Comparison of ENCODE assay signal across 1 cellular context in the genomic region with DNA sequence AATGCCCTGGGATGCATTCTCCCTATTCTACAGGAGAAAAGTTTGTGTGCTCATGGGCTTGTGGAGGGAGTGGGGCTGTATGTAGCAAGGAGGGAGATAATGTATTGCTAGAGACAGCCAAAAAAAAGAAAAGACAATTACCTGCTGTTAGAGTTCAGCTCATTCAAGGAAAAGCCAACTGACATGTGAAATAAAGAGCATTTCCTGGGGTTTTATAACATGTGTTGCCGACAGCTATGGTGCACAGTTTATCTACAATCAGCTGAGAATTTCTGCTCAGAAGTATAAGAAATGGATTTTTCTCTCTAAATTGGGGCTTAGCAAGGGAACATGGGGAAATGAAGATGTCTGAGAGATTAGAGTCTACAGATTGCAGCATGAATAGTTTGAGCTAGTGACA.
TF ChIP-seq lines count a peak whose summit lies in the region.

No MANE protein-coding gene starts in this region.

TF ChIP-seq in H1, 55 proteins besides CTCF, POLR2A, EP300 and RAD21:
- TF ChIP-seq E2F6 (IDR thresholded peaks at IDR 0.05): no peak
- TF ChIP-seq RFX5 (IDR thresholded peaks at IDR 0.05; ENCODE audit: borderline replicate concordance, low read depth, low read length): no peak
- TF ChIP-seq CHD1 (IDR thresholded peaks at IDR 0.05; ENCODE audit: low read depth, low read length): no peak
- TF ChIP-seq, protein P1, sequence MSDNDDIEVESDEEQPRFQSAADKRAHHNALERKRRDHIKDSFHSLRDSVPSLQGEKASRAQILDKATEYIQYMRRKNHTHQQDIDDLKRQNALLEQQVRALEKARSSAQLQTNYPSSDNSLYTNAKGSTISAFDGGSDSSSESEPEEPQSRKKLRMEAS (IDR thresholded peaks at IDR 0.05): no peak
- TF ChIP-seq HDAC6 (IDR thresholded peaks at IDR 0.05; ENCODE audit: low read depth, low read length): no peak
- TF ChIP-seq CHD2 (IDR thresholded peaks at IDR 0.05; ENCODE audit: low read length): no peak
- TF ChIP-seq POLR2AphosphoS5 (IDR thresholded peaks at IDR 0.05; ENCODE audit: low read depth, low read length): no peak
- TF ChIP-seq, protein P2, sequence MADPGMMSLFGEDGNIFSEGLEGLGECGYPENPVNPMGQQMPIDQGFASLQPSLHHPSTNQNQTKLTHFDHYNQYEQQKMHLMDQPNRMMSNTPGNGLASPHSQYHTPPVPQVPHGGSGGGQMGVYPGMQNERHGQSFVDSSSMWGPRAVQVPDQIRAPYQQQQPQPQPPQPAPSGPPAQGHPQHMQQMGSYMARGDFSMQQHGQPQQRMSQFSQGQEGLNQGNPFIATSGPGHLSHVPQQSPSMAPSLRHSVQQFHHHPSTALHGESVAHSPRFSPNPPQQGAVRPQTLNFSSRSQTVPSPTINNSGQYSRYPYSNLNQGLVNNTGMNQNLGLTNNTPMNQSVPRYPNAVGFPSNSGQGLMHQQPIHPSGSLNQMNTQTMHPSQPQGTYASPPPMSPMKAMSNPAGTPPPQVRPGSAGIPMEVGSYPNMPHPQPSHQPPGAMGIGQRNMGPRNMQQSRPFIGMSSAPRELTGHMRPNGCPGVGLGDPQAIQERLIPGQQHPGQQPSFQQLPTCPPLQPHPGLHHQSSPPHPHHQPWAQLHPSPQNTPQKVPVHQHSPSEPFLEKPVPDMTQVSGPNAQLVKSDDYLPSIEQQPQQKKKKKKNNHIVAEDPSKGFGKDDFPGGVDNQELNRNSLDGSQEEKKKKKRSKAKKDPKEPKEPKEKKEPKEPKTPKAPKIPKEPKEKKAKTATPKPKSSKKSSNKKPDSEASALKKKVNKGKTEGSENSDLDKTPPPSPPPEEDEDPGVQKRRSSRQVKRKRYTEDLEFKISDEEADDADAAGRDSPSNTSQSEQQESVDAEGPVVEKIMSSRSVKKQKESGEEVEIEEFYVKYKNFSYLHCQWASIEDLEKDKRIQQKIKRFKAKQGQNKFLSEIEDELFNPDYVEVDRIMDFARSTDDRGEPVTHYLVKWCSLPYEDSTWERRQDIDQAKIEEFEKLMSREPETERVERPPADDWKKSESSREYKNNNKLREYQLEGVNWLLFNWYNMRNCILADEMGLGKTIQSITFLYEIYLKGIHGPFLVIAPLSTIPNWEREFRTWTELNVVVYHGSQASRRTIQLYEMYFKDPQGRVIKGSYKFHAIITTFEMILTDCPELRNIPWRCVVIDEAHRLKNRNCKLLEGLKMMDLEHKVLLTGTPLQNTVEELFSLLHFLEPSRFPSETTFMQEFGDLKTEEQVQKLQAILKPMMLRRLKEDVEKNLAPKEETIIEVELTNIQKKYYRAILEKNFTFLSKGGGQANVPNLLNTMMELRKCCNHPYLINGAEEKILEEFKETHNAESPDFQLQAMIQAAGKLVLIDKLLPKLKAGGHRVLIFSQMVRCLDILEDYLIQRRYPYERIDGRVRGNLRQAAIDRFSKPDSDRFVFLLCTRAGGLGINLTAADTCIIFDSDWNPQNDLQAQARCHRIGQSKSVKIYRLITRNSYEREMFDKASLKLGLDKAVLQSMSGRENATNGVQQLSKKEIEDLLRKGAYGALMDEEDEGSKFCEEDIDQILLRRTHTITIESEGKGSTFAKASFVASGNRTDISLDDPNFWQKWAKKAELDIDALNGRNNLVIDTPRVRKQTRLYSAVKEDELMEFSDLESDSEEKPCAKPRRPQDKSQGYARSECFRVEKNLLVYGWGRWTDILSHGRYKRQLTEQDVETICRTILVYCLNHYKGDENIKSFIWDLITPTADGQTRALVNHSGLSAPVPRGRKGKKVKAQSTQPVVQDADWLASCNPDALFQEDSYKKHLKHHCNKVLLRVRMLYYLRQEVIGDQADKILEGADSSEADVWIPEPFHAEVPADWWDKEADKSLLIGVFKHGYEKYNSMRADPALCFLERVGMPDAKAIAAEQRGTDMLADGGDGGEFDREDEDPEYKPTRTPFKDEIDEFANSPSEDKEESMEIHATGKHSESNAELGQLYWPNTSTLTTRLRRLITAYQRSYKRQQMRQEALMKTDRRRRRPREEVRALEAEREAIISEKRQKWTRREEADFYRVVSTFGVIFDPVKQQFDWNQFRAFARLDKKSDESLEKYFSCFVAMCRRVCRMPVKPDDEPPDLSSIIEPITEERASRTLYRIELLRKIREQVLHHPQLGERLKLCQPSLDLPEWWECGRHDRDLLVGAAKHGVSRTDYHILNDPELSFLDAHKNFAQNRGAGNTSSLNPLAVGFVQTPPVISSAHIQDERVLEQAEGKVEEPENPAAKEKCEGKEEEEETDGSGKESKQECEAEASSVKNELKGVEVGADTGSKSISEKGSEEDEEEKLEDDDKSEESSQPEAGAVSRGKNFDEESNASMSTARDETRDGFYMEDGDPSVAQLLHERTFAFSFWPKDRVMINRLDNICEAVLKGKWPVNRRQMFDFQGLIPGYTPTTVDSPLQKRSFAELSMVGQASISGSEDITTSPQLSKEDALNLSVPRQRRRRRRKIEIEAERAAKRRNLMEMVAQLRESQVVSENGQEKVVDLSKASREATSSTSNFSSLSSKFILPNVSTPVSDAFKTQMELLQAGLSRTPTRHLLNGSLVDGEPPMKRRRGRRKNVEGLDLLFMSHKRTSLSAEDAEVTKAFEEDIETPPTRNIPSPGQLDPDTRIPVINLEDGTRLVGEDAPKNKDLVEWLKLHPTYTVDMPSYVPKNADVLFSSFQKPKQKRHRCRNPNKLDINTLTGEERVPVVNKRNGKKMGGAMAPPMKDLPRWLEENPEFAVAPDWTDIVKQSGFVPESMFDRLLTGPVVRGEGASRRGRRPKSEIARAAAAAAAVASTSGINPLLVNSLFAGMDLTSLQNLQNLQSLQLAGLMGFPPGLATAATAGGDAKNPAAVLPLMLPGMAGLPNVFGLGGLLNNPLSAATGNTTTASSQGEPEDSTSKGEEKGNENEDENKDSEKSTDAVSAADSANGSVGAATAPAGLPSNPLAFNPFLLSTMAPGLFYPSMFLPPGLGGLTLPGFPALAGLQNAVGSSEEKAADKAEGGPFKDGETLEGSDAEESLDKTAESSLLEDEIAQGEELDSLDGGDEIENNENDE (IDR thresholded peaks at IDR 0.05; ENCODE audit: insufficient replicate concordance, low read length): no peak
- no peak for TF ChIP-seq NANOG (IDR thresholded peaks at IDR 0.05; ENCODE audit: insufficient read depth, low read depth, low read length, poor library complexity, severe bottlenecking)
- TF ChIP-seq BCL11A (IDR thresholded peaks at IDR 0.05; ENCODE audit: low read depth in 2 of 2, low read length in 2 of 2): no peak
- TF ChIP-seq, protein P3, sequence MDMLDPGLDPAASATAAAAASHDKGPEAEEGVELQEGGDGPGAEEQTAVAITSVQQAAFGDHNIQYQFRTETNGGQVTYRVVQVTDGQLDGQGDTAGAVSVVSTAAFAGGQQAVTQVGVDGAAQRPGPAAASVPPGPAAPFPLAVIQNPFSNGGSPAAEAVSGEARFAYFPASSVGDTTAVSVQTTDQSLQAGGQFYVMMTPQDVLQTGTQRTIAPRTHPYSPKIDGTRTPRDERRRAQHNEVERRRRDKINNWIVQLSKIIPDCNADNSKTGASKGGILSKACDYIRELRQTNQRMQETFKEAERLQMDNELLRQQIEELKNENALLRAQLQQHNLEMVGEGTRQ (IDR thresholded peaks at IDR 0.05; ENCODE audit: low read length): no peak
- TF ChIP-seq CREB1 (IDR thresholded peaks at IDR 0.05): no peak
- TF ChIP-seq TBP (IDR thresholded peaks at IDR 0.05; ENCODE audit: low read depth, low read length): no peak
- no peak for TF ChIP-seq CBX8 (IDR thresholded peaks at IDR 0.05; ENCODE audit: borderline replicate concordance, low read depth, low read length)
- no peak for TF ChIP-seq TEAD4 (IDR thresholded peaks at IDR 0.05; ENCODE audit: low read depth, low read length)
- no peak for TF ChIP-seq KDM5A (IDR thresholded peaks at IDR 0.05; ENCODE audit: low read length)
- TF ChIP-seq SAP30 (IDR thresholded peaks at IDR 0.05; ENCODE audit: insufficient read depth, insufficient replicate concordance, low read length): no peak
- no peak for TF ChIP-seq FOSL1 (IDR thresholded peaks at IDR 0.05; ENCODE audit: insufficient read depth, low read depth, low read length)
- no peak for TF ChIP-seq TAF7 (optimal IDR thresholded peaks at IDR 0.05; ENCODE audit: borderline replicate concordance, low read depth, low read length)
